ENCODE assay signal across 11 cellular contexts in genomic region chr20:63453029-63453523, GRCh38. TPM values are rescaled to one million over a fixed set of nuclear protein-coding genes. Genes with fewer than 3 reads are reported as not detected.
DNase-seq lines count a peak whose midpoint lies in the region; ATAC-seq and TF ChIP-seq lines count a peak whose summit lies in the region.
"Had no signal": no experiment of that assay in that cellular context is flagged by ENCODE, and none has a peak within 500 bp of the region (broad histone marks: within the 10 kb centered on the region; RNA-seq: fewer than 3 reads in every experiment).

No MANE protein-coding gene starts in this region.

- H3K4me3 ChIP-seq in upper lobe of right lung: no peak overlapping the region
- no peak overlapping the region for H3K4me3 ChIP-seq in left lung
- H3K4me3 ChIP-seq: uterus had no signal

- peaks cover 5% of the 10 kb centered on the region for H3K4me1 ChIP-seq in upper lobe of right lung
- H3K4me1 ChIP-seq in left lung: peaks cover 0 to 5% of the 10 kb centered on the region in 2 donors
- H3K4me1 ChIP-seq: uterus had no signal

- DNase-seq in stimulated activated CD4-positive, alpha-beta T cell treated with anti-CD3 and anti-CD28 coated beads, Interleukin-15, amount 100 ng/mL, for 24 hours: peak; percentile 20
- DNase-seq in stimulated activated CD4-positive, alpha-beta T cell treated with anti-CD3 and anti-CD28 coated beads, Interleukin-2, amount 100 ng/mL, for 24 hours: no peak
- DNase-seq in RPMI8226: peak; percentile 75
- peak; percentile 71 for DNase-seq in ecto neural progenitor cell (ENCODE audit: low spot score)
- DNase-seq in upper lobe of right lung: no peak
- DNase-seq in C1 segment of cervical spinal cord (lab: John Stamatoyannopoulos, UW): no peak
- DNase-seq in left lung: no peak
- DNase-seq: activated CD8-positive, alpha-beta memory T cell treated with anti-CD3 and anti-CD28 coated beads for 24 hours; uterus had no signal

- H3K9me3 ChIP-seq in upper lobe of right lung (no peaks in the 10 kb centered on the region), left lung (no peaks in the 10 kb centered on the region)
- H3K9me3 ChIP-seq: uterus had no signal

- H3K27me3 ChIP-seq in upper lobe of right lung (peaks cover 66% of the 10 kb centered on the region), left lung (peaks cover 7 to 98% of the 10 kb centered on the region in 2 donors)

- ATAC-seq in upper lobe of right lung (peak; percentile 5), GM21576 (IDR thresholded peaks at IDR 0.05; ENCODE audit: unreplicated experiment) (no peak), left lung (no peak)

- intact Hi-C loops in upper lobe of right lung (cut with DNase I) (no loop called here), left lung (cut with DNase I) (no loop called here)

- no peaks in the 10 kb centered on the region for H3K36me3 ChIP-seq in upper lobe of right lung
- no peaks in the 10 kb centered on the region for H3K36me3 ChIP-seq in left lung
- H3K36me3 ChIP-seq: uterus had no signal

- TF ChIP-seq CTCF in upper lobe of right lung (IDR thresholded peaks at IDR 0.05): no peak
- no peak for TF ChIP-seq CTCF in left lung (IDR thresholded peaks at IDR 0.05)

- H3K27ac ChIP-seq in upper lobe of right lung: no peak overlapping the region
- no peak overlapping the region for H3K27ac ChIP-seq in left lung
- H3K27ac ChIP-seq: uterus had no signal

RNA-seq across cellular contexts. Expression of gene KCNQ2, which starts 19.4 kb away (rescaled TPM):
- not detected for total RNA-seq in upper lobe of right lung
- not detected for total RNA-seq in left lung
- total RNA-seq: OCI-LY7 had no signal

RNA-seq across cellular contexts. Expression of gene EEF1A2, which starts 45.8 kb away (rescaled TPM):
- total RNA-seq in upper lobe of right lung (0.67 TPM), left lung (under 1 TPM; 0.47 to 0.50 TPM)

Comparison
In these comparisons a context has a peak if more than half of its experiments do, and no peak if none do; other contexts are left out.
1. DNase-seq: peak in stimulated activated CD4-positive, alpha-beta T cell treated with anti-CD3 and anti-CD28 coated beads, Interleukin-15, amount 100 ng/mL, for 24 hours (single experiment), RPMI8226 (single experiment) and ecto neural progenitor cell (single experiment); none in stimulated activated CD4-positive, alpha-beta T cell treated with anti-CD3 and anti-CD28 coated beads, Interleukin-2, amount 100 ng/mL, for 24 hours (0 of 2), upper lobe of right lung (single experiment), C1 segment of cervical spinal cord (0 of 14) and left lung (0 of 2).